1 cellular context compared by ENCODE assay signal in genomic region chr17:44222112-44222869, GRCh38.
TF ChIP-seq lines count a peak whose summit lies in the region.

No MANE protein-coding gene starts in this region.

TF ChIP-seq in HepG2, 621 proteins besides CTCF, POLR2A, EP300 and RAD21 (continued from another document):
- TF ChIP-seq ZNF414 (CRISPR knock-in tag; IDR thresholded peaks at IDR 0.05) (no peak), ZUFSP (CRISPR knock-in tag; IDR thresholded peaks at IDR 0.05; ENCODE audit: borderline replicate concordance) (no peak), ARID4A (CRISPR knock-in tag; IDR thresholded peaks at IDR 0.05; ENCODE audit: borderline replicate concordance) (peak; percentile 48; the same call in 1 of the 2 replicates), ZNF614 (CRISPR knock-in tag; IDR thresholded peaks at IDR 0.05; ENCODE audit: borderline replicate concordance) (no peak), HNF1B (CRISPR knock-in tag; IDR thresholded peaks at IDR 0.05) (0 out of 2 replicates have a peak, but pooled peaks have one; percentile 23), FOXO1 (CRISPR knock-in tag; IDR thresholded peaks at IDR 0.05) (no peak), TCF7L2 (IDR thresholded peaks at IDR 0.05; ENCODE audit: low read depth, low read length) (no peak), ATRX (CRISPR knock-in tag; IDR thresholded peaks at IDR 0.05; ENCODE audit: borderline replicate concordance) (no peak), TAF15 (IDR thresholded peaks at IDR 0.05; ENCODE audit: low read depth, low read length, poor library complexity, severe bottlenecking) (no peak), ZNF20 (CRISPR knock-in tag; IDR thresholded peaks at IDR 0.05) (no peak), ZBTB3 (CRISPR knock-in tag; IDR thresholded peaks at IDR 0.05; ENCODE audit: borderline replicate concordance, low read depth) (no peak), SMAD1 (CRISPR knock-in tag; IDR thresholded peaks at IDR 0.05; ENCODE audit: borderline replicate concordance, low read depth) (no peak), ZFP36 (IDR thresholded peaks at IDR 0.05; ENCODE audit: borderline replicate concordance, low read depth, low read length, partially characterized antibody) (no peak), GLMP (CRISPR knock-in tag; IDR thresholded peaks at IDR 0.05; ENCODE audit: borderline replicate concordance) (no peak), FOXO4 (CRISPR knock-in tag; conservative IDR thresholded peaks at IDR 0.05) (no peak), ZNF383 (CRISPR knock-in tag; IDR thresholded peaks at IDR 0.05; ENCODE audit: borderline replicate concordance) (no peak), ZBTB42 (CRISPR knock-in tag; IDR thresholded peaks at IDR 0.05) (no peak), ZNF30 (CRISPR knock-in tag; IDR thresholded peaks at IDR 0.05) (no peak), KAT8 (CRISPR knock-in tag; IDR thresholded peaks at IDR 0.05) (no peak; the same call in 1 of the 2 replicates), RFXAP (CRISPR knock-in tag; IDR thresholded peaks at IDR 0.05; ENCODE audit: borderline replicate concordance) (peak; percentile 75; the same call in 1 of the 2 replicates), WIZ (CRISPR knock-in tag; IDR thresholded peaks at IDR 0.05) (no peak), NRL (CRISPR knock-in tag; IDR thresholded peaks at IDR 0.05; ENCODE audit: borderline replicate concordance) (0 out of 2 replicates have a peak, but pooled peaks have one; percentile 47)
